15 cellular contexts compared by ENCODE assay signal in the genomic region with DNA sequence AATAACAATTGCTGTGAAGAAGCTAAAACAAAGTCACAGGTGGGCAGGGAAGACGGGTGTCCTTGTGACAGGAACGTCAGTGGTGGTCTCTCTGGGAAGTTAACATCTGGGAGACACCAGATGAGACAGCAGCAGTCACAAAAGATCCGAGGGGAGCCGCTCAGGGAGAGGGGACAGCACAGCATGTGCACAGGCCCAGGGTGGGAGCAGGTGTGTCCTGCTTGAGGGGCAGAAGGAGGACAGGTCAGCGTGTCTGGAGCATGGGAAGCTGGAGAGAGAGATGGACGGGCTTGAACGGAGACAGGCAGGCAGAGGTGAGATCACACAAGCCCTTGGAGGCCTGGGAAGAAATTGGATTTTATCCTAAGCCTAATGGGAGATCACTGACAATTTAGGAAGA.
DNase-seq lines count a peak whose midpoint lies in the region; ATAC-seq and TF ChIP-seq lines count a peak whose summit lies in the region.
"Had no signal": no experiment of that assay in that cellular context is flagged by ENCODE, and none has a peak within 500 bp of the region (broad histone marks: within the 10 kb centered on the region; RNA-seq: fewer than 3 reads in every experiment).

No MANE protein-coding gene starts in this region.

- intact Hi-C loops in dorsolateral prefrontal cortex (cut with DNase I), result no loop called here

- DNase-seq in activated naive CD8-positive, alpha-beta T cell treated with anti-CD3 and anti-CD28 coated beads, Interleukin-2, amount 50 U/mL, for 24 hours, result no peak
- no peak for DNase-seq in activated naive CD8-positive, alpha-beta T cell treated with anti-CD3 and anti-CD28 coated beads for 36 hours
- peak; percentile 26 for DNase-seq in ecto neural progenitor cell (ENCODE audit: low spot score)
- no peak for DNase-seq in neural progenitor cell (ENCODE audit: low spot score)
- no peak for DNase-seq in dorsolateral prefrontal cortex
- DNase-seq in SW480 (ENCODE audit: low spot score), result no peak
- DNase-seq: ACHN; CD4-positive, CD25-positive, alpha-beta regulatory T cell; DMS53; GF-D8; GOT3; HCEC 1CT had no signal

- no peak overlapping the region for H3K4me2 ChIP-seq in neural progenitor cell
- H3K4me2 ChIP-seq: BLaER1 treated with 17β-estradiol and CSF1 and Interleukin-3, amounts not matched to agents 10 nM and 100 nM had no signal

- no peaks in the 10 kb centered on the region for H3K9me3 ChIP-seq in neural progenitor cell (ENCODE audit: low read depth)
- H3K9me3 ChIP-seq: BLaER1 treated with 17β-estradiol and CSF1 and Interleukin-3, amounts not matched to agents 10 nM and 100 nM had no signal

- H3K9me3 Mint-ChIP-seq in activated naive CD8-positive, alpha-beta T cell treated with anti-CD3 and anti-CD28 coated beads, Interleukin-2, amount 50 U/mL, for 24 hours, result no peaks in the 10 kb centered on the region
- H3K9me3 Mint-ChIP-seq in activated naive CD8-positive, alpha-beta T cell treated with anti-CD3 and anti-CD28 coated beads for 36 hours, result no peaks in the 10 kb centered on the region
- H3K9me3 Mint-ChIP-seq in neural progenitor cell, result no peaks in the 10 kb centered on the region

- no peak overlapping the region for H3K27ac ChIP-seq in neural progenitor cell
- H3K27ac ChIP-seq in dorsolateral prefrontal cortex, result no peak overlapping the region
- H3K27ac ChIP-seq: BLaER1 treated with 17β-estradiol and CSF1 and Interleukin-3, amounts not matched to agents 10 nM and 100 nM had no signal

- H3K4me3 ChIP-seq in neural progenitor cell (no peak overlapping the region), dorsolateral prefrontal cortex (no peak overlapping the region)
- H3K4me3 ChIP-seq: BLaER1 treated with 17β-estradiol and CSF1 and Interleukin-3, amounts not matched to agents 10 nM and 100 nM had no signal

- H3F3A ChIP-seq in neural progenitor cell (ENCODE audit: low read depth), result no peaks in the 10 kb centered on the region

- no peaks in the 10 kb centered on the region for H3K27me3 ChIP-seq in neural progenitor cell
- H3K27me3 ChIP-seq in dorsolateral prefrontal cortex, result peaks cover 0 to 5% (median 0%) of the 10 kb centered on the region in 45 donors
- H3K27me3 ChIP-seq: BLaER1 treated with 17β-estradiol and CSF1 and Interleukin-3, amounts not matched to agents 10 nM and 100 nM had no signal

- no peaks in the 10 kb centered on the region for H3K79me2 ChIP-seq in neural progenitor cell (ENCODE audit: low read depth)

- ATAC-seq in activated naive CD8-positive, alpha-beta T cell treated with anti-CD3 and anti-CD28 coated beads, Interleukin-2, amount 50 U/mL, for 24 hours, result no peak
- ATAC-seq in GM19023 (IDR thresholded peaks at IDR 0.05; ENCODE audit: unreplicated experiment) (no peak), HG03378 (IDR thresholded peaks at IDR 0.05; ENCODE audit: unreplicated experiment) (no peak)

- H2AFZ ChIP-seq in neural progenitor cell (replicated peaks), result no peak overlapping the region

- H3K9ac ChIP-seq in neural progenitor cell, result no peak overlapping the region
- H3K9ac ChIP-seq: BLaER1 treated with 17β-estradiol and CSF1 and Interleukin-3, amounts not matched to agents 10 nM and 100 nM had no signal

- no peaks in the 10 kb centered on the region for H4K20me1 ChIP-seq in neural progenitor cell (ENCODE audit: low read depth)
- H4K20me1 ChIP-seq: BLaER1 treated with 17β-estradiol and CSF1 and Interleukin-3, amounts not matched to agents 10 nM and 100 nM had no signal

- peaks cover 3% of the 10 kb centered on the region for H3K27me3 Mint-ChIP-seq in activated naive CD8-positive, alpha-beta T cell treated with anti-CD3 and anti-CD28 coated beads, Interleukin-2, amount 50 U/mL, for 24 hours
- H3K27me3 Mint-ChIP-seq in activated naive CD8-positive, alpha-beta T cell treated with anti-CD3 and anti-CD28 coated beads for 36 hours, result peaks cover 4% of the 10 kb centered on the region
- H3K27me3 Mint-ChIP-seq in neural progenitor cell (ENCODE audit: insufficient read depth, low read depth), result peaks cover under 1% of the 10 kb centered on the region

- H3K27ac Mint-ChIP-seq in activated naive CD8-positive, alpha-beta T cell treated with anti-CD3 and anti-CD28 coated beads, Interleukin-2, amount 50 U/mL, for 24 hours, result peak overlapping the region; percentile 25
- no peak overlapping the region for H3K27ac Mint-ChIP-seq in activated naive CD8-positive, alpha-beta T cell treated with anti-CD3 and anti-CD28 coated beads for 36 hours
- H3K27ac Mint-ChIP-seq in neural progenitor cell, result no peak overlapping the region
- H3K27ac Mint-ChIP-seq: CD4-positive, CD25-positive, alpha-beta regulatory T cell had no signal

- no peaks in the 10 kb centered on the region for H3K36me3 Mint-ChIP-seq in activated naive CD8-positive, alpha-beta T cell treated with anti-CD3 and anti-CD28 coated beads, Interleukin-2, amount 50 U/mL, for 24 hours (ENCODE audit: low read depth)
- no peaks in the 10 kb centered on the region for H3K36me3 Mint-ChIP-seq in activated naive CD8-positive, alpha-beta T cell treated with anti-CD3 and anti-CD28 coated beads for 36 hours
- H3K36me3 Mint-ChIP-seq in neural progenitor cell, result no peaks in the 10 kb centered on the region
- H3K36me3 Mint-ChIP-seq: CD4-positive, CD25-positive, alpha-beta regulatory T cell had no signal

- H3K36me3 ChIP-seq in neural progenitor cell, result no peaks in the 10 kb centered on the region
- H3K36me3 ChIP-seq: BLaER1 treated with 17β-estradiol and CSF1 and Interleukin-3, amounts not matched to agents 10 nM and 100 nM had no signal

- H3K4me1 Mint-ChIP-seq in activated naive CD8-positive, alpha-beta T cell treated with anti-CD3 and anti-CD28 coated beads, Interleukin-2, amount 50 U/mL, for 24 hours, result no peaks in the 10 kb centered on the region
- no peaks in the 10 kb centered on the region for H3K4me1 Mint-ChIP-seq in activated naive CD8-positive, alpha-beta T cell treated with anti-CD3 and anti-CD28 coated beads for 36 hours
- H3K4me1 Mint-ChIP-seq in neural progenitor cell, result peaks cover 23% of the 10 kb centered on the region
- H3K4me1 Mint-ChIP-seq: CD4-positive, CD25-positive, alpha-beta regulatory T cell had no signal

- TF ChIP-seq CTCF in neural progenitor cell (IDR thresholded peaks at IDR 0.05), result no peak
- TF ChIP-seq CTCF in dorsolateral prefrontal cortex (IDR thresholded peaks at IDR 0.05 in 54 of 56, conservative IDR thresholded peaks at IDR 0.05 in 2 of 56; ENCODE audit: low read depth in 1 of 56, partially characterized antibody in 56 of 56), result no peak

- peaks cover 21% of the 10 kb centered on the region for H3K4me1 ChIP-seq in neural progenitor cell
- H3K4me1 ChIP-seq: BLaER1 treated with 17β-estradiol and CSF1 and Interleukin-3, amounts not matched to agents 10 nM and 100 nM had no signal

- H3K4me3 Mint-ChIP-seq in activated naive CD8-positive, alpha-beta T cell treated with anti-CD3 and anti-CD28 coated beads, Interleukin-2, amount 50 U/mL, for 24 hours, result no peak overlapping the region
- H3K4me3 Mint-ChIP-seq in activated naive CD8-positive, alpha-beta T cell treated with anti-CD3 and anti-CD28 coated beads for 36 hours, result no peak overlapping the region
- peak overlapping the region; percentile 28 for H3K4me3 Mint-ChIP-seq in neural progenitor cell
- H3K4me3 Mint-ChIP-seq: CD4-positive, CD25-positive, alpha-beta regulatory T cell had no signal
